11 cellular contexts compared by ENCODE assay signal in genomic region chr5:171633776-171634470, GRCh38.
DNase-seq lines count a peak whose midpoint lies in the region; ATAC-seq and TF ChIP-seq lines count a peak whose summit lies in the region.
"Had no signal": no experiment of that assay in that cellular context is flagged by ENCODE, and none has a peak within 500 bp of the region (broad histone marks: within the 10 kb centered on the region; RNA-seq: fewer than 3 reads in every experiment).

No MANE protein-coding gene starts in this region.

- no peak overlapping the region for H3K4me3 ChIP-seq in epithelial cell of esophagus (ENCODE audit: low read length)

- no peak overlapping the region for H3K27ac Mint-ChIP-seq in naive thymus-derived CD8-positive, alpha-beta T cell

- no peaks in the 10 kb centered on the region for H3K36me3 Mint-ChIP-seq in naive thymus-derived CD8-positive, alpha-beta T cell

- peak; percentile 36 for DNase-seq in DMS53 treated with DMSO at 0.1 percent for 48 hours (lab: John Stamatoyannopoulos, UW; ENCODE audit: unreplicated experiment)
- peak; percentile 89 to 92 for DNase-seq in Kasumi-1 (lab: John Stamatoyannopoulos, UW)
- DNase-seq in epithelial cell of esophagus (ENCODE audit: low read depth), result peak; percentile 11
- no peak for DNase-seq in naive thymus-derived CD8-positive, alpha-beta T cell
- DNase-seq in NCI-H774 (lab: John Stamatoyannopoulos, UW), result no peak
- no peak for DNase-seq in HK-2 (ENCODE audit: unreplicated experiment)
- DNase-seq in activated gamma-delta T cell (lab: John Stamatoyannopoulos, UW), result no peak
- DNase-seq: dermis blood vessel endothelial cell; hypothalamus; stimulated activated CD4-positive, alpha-beta T cell treated with anti-CD3 and anti-CD28 coated beads, Interleukin-15, amount 100 ng/mL, for 24 hours had no signal

- ATAC-seq in GM21526 (IDR thresholded peaks at IDR 0.05; ENCODE audit: low FRiP score, unreplicated experiment), result peak; percentile 61
- ATAC-seq in naive thymus-derived CD8-positive, alpha-beta T cell, result no peak

- peaks cover 0 to 9% (median 3%) of the 10 kb centered on the region in 4 donors for H3K4me1 Mint-ChIP-seq in naive thymus-derived CD8-positive, alpha-beta T cell

- no peaks in the 10 kb centered on the region for H3K9me3 Mint-ChIP-seq in naive thymus-derived CD8-positive, alpha-beta T cell

- no peak overlapping the region for H3K4me3 Mint-ChIP-seq in naive thymus-derived CD8-positive, alpha-beta T cell

- POLR2A ChIA-PET in naive thymus-derived CD8-positive, alpha-beta T cell (lab: Charles Lee), result no interaction called here

- no peak for TF ChIP-seq CTCF in epithelial cell of esophagus (IDR thresholded peaks at IDR 0.05; ENCODE audit: insufficient read depth, low read depth, low read length, missing control alignments)

- peaks cover 12 to 41% (median 22%) of the 10 kb centered on the region in 5 donors for H3K27me3 Mint-ChIP-seq in naive thymus-derived CD8-positive, alpha-beta T cell

Comparison
In these comparisons a context has a peak if more than half of its experiments do, and no peak if none do; other contexts are left out.
1. DNase-seq: peak in DMS53 treated with DMSO at 0.1 percent for 48 hours (single experiment), Kasumi-1 (2 of 2) and epithelial cell of esophagus (single experiment); none in naive thymus-derived CD8-positive, alpha-beta T cell (0 of 10), NCI-H774 (single experiment), HK-2 (single experiment) and activated gamma-delta T cell (single experiment).